ENCODE assay signal across 14 cellular contexts in the genomic region with DNA sequence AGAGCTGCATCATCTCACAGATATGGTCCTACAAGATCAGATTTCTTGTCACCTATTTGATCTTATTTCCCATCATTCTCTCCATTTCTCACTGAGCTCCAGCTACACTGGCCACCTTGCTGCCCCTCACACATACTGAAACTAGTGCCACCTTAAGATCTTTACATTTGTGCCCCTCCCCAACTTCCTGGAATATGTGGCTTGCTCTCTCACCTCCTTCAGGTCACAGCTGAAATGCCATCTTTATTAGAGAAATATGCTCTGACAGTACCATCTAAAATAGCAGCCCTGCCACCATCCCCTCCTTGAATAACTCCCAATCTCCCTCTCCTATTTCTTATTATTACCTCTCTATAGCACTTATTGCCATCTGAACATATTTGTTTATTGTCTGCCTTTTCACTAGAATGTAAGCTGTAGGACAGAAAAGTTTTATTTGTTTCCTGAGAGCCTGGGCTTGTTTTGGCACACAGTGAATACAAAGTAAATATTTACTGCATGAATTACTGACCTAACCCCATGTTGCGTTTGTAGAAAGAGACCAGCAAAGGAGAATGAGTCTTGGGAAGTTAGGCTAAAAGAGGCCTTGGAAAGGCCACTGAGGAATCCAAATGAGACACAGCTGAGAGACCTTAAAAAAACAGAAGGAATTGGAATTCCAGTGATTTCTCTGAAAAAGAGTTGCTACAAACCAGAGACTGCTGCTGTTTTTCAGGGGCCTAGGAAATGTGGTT. TPM values are rescaled to one million over a fixed set of nuclear protein-coding genes. Genes with fewer than 3 reads are reported as not detected.
DNase-seq lines count a peak whose midpoint lies in the region; ATAC-seq and TF ChIP-seq lines count a peak whose summit lies in the region.
"Had no signal": no experiment of that assay in that cellular context is flagged by ENCODE, and none has a peak within 500 bp of the region (broad histone marks: within the 10 kb centered on the region; RNA-seq: fewer than 3 reads in every experiment).

No MANE protein-coding gene starts in this region.

- H3K79me2 ChIP-seq in DND-41 (ENCODE audit: insufficient read depth, low read length): no peaks in the 10 kb centered on the region

- CTCF ChIA-PET in activated naive CD4-positive, alpha-beta T cell treated with anti-CD3 and anti-CD28 coated beads for 36 hours (lab: Charles Lee): interaction anchor here (0.7 to 4.0 kb wide), 11 partner anchors 8 to 87 kb away, joined by 3 to 123 read pairs (median 4); no protein-coding TSS in a partner anchor

- H3K4me1 Mint-ChIP-seq in activated naive CD4-positive, alpha-beta T cell treated with anti-CD3 and anti-CD28 coated beads for 36 hours (ENCODE audit: low read depth): peaks cover 18% of the 10 kb centered on the region

- H3K4me1 ChIP-seq in BLaER1: peaks cover 54% of the 10 kb centered on the region
- H3K4me1 ChIP-seq in DND-41 (ENCODE audit: insufficient read depth, low read length): peaks cover 42% of the 10 kb centered on the region
- H3K4me1 ChIP-seq: testis had no signal

- no peak overlapping the region for H3K4me3 Mint-ChIP-seq in activated naive CD4-positive, alpha-beta T cell treated with anti-CD3 and anti-CD28 coated beads for 36 hours

- H3K9me3 ChIP-seq in BLaER1: no peaks in the 10 kb centered on the region
- H3K9me3 ChIP-seq in DND-41 (ENCODE audit: insufficient read depth, low read length, severe bottlenecking): no peaks in the 10 kb centered on the region
- H3K9me3 ChIP-seq: heart left ventricle, testis had no signal

- TF ChIP-seq CTCF in DND-41 (IDR thresholded peaks at IDR 0.05; ENCODE audit: borderline replicate concordance, extremely low read depth, low read length, poor library complexity, severe bottlenecking): peak; percentile 39

- no peaks in the 10 kb centered on the region for H4K20me1 ChIP-seq in BLaER1
- no peaks in the 10 kb centered on the region for H4K20me1 ChIP-seq in DND-41 (ENCODE audit: insufficient read depth, low read length)

- H3K27ac Mint-ChIP-seq in activated naive CD4-positive, alpha-beta T cell treated with anti-CD3 and anti-CD28 coated beads for 36 hours: no peak overlapping the region

- no peaks in the 10 kb centered on the region for H3K9me3 Mint-ChIP-seq in activated naive CD4-positive, alpha-beta T cell treated with anti-CD3 and anti-CD28 coated beads for 36 hours

- H3K4me3 ChIP-seq in BLaER1: no peak overlapping the region
- no peak overlapping the region for H3K4me3 ChIP-seq in DND-41 (ENCODE audit: low read depth in 1 of 2, low read length in 2 of 2)
- H3K4me3 ChIP-seq: heart left ventricle, testis had no signal

- H2AFZ ChIP-seq in DND-41 (ENCODE audit: low read depth, low read length): peak overlapping the region; percentile 50

- peak; percentile 27 for DNase-seq in DND-41
- DNase-seq in NCI-H526 treated with DMSO at 0.1 percent for 48 hours (lab: John Stamatoyannopoulos, UW): peak; percentile 22
- no peak for DNase-seq in left colon
- DNase-seq in activated naive CD4-positive, alpha-beta T cell treated with anti-CD3 and anti-CD28 coated beads for 36 hours: no peak
- DNase-seq: cortex of kidney, islet precursor cell, NCI-H510A had no signal

- H3K27me3 ChIP-seq in BLaER1: no peaks in the 10 kb centered on the region
- no peaks in the 10 kb centered on the region for H3K27me3 ChIP-seq in DND-41 (ENCODE audit: insufficient read depth, low read length, poor library complexity)
- H3K27me3 ChIP-seq: testis had no signal

- H3K9ac ChIP-seq in BLaER1: no peak overlapping the region
- peak overlapping the region; percentile 8 for H3K9ac ChIP-seq in DND-41 (ENCODE audit: low read depth, low read length)

- H3K4me2 ChIP-seq in BLaER1: peak overlapping the region; percentile 36
- no peak overlapping the region for H3K4me2 ChIP-seq in DND-41 (ENCODE audit: insufficient read depth, low read length)

- no peaks in the 10 kb centered on the region for H3K36me3 ChIP-seq in BLaER1
- H3K36me3 ChIP-seq in DND-41 (ENCODE audit: insufficient read depth, low read length): no peaks in the 10 kb centered on the region
- H3K36me3 ChIP-seq: heart left ventricle had no signal

- H3K27me3 Mint-ChIP-seq in activated naive CD4-positive, alpha-beta T cell treated with anti-CD3 and anti-CD28 coated beads for 36 hours (ENCODE audit: low read depth): no peaks in the 10 kb centered on the region

- ATAC-seq in DND-41 (ENCODE audit: insufficient read depth, low read depth) (peak; percentile 52; the same call in 2 of the 3 replicates), left colon (peak; percentile 66), GM21390 (IDR thresholded peaks at IDR 0.05; ENCODE audit: unreplicated experiment) (no peak), GM19023 (IDR thresholded peaks at IDR 0.05; ENCODE audit: unreplicated experiment) (no peak)
- ATAC-seq: heart left ventricle had no signal

- intact Hi-C loops in left colon (cut with DNase I, micrococcal nuclease): loop anchor here in 1 of 2 donors (2.0 to 5.0 kb wide), 2 partner anchors 80 to 312 kb away; no protein-coding TSS in a partner anchor
- intact Hi-C loops in activated naive CD4-positive, alpha-beta T cell treated with anti-CD3 and anti-CD28 coated beads for 36 hours (cut with micrococcal nuclease): loop anchor here (1.0 to 5.0 kb wide), 5 partner anchors 47 to 343 kb away; no protein-coding TSS in a partner anchor

- H3K36me3 Mint-ChIP-seq in activated naive CD4-positive, alpha-beta T cell treated with anti-CD3 and anti-CD28 coated beads for 36 hours (ENCODE audit: low read depth): no peaks in the 10 kb centered on the region

- H3K27ac ChIP-seq in BLaER1 (peak overlapping the region; percentile 25), DND-41 (ENCODE audit: low read length) (peak overlapping the region; percentile 71)
- H3K27ac ChIP-seq: heart left ventricle, testis had no signal

RNA-seq across cellular contexts. Expression of gene DYNLT3, which starts 22.7 kb away (rescaled TPM):
- total RNA-seq in left colon: 10 to 100 TPM; 21.0 to 22.5 TPM
- total RNA-seq in activated naive CD4-positive, alpha-beta T cell treated with anti-CD3 and anti-CD28 coated beads for 36 hours: 10 to 100 TPM; 11.8 to 14.4 TPM

RNA-seq across cellular contexts. Expression of gene CYBB, which starts 44.8 kb away (rescaled TPM):
- total RNA-seq in left colon: 10 to 100 TPM in 1 of 2 donors, 1 to 10 TPM in 1; 8.8 to 23.5 TPM
- total RNA-seq in activated naive CD4-positive, alpha-beta T cell treated with anti-CD3 and anti-CD28 coated beads for 36 hours: under 1 TPM in 1 of 2 experiments, not detected in 1; 0.07 TPM
- total RNA-seq: activated CD8-positive, alpha-beta memory T cell treated with anti-CD3 and anti-CD28 coated beads for 36 hours; RPMI7951 had no signal

Comparison
In these comparisons a context has a peak if more than half of its experiments do, and no peak if none do; other contexts are left out.
1. ATAC-seq: peak in DND-41 (single experiment) and left colon (single experiment); none in GM21390 (single experiment) and GM19023 (single experiment).
2. DNase-seq: peak in DND-41 (single experiment) and NCI-H526 treated with DMSO at 0.1 percent for 48 hours (single experiment); none in left colon (0 of 2) and activated naive CD4-positive, alpha-beta T cell treated with anti-CD3 and anti-CD28 coated beads for 36 hours (single experiment).
3. RNA of gene CYBB, which starts 44.8 kb away (total RNA-seq): 8.8 to 23.5 TPM in left colon; 0.07 TPM in activated naive CD4-positive, alpha-beta T cell treated with anti-CD3 and anti-CD28 coated beads for 36 hours; every median in the first group is over 4 times any median in the second.